In the genomic region with DNA sequence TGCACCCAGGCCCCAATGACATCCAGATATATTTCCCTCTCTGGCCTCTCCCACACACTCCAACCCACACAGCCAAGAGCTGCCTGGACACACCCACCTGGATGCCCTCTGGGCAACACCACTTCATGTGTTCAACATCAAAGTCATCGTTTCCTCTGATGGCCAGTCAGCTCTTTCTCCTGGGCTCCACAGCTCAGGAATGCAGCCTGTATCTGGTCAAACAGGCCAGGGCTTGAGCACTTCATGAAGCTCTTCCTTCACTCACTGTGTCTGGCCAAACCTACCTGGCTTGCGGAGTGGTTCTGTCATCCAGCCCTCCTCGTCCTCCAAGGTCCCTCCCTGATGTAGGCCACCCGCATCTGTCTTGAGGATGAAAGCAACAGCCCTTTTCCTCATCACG, we compare ENCODE assay signal across 23 cellular contexts. TPM values are rescaled to one million over a fixed set of nuclear protein-coding genes. Genes with fewer than 3 reads are reported as not detected.
A peak's percentile ranks its signal among the peaks of the same experiment; 100 is the strongest.
DNase-seq lines count a peak whose midpoint lies in the region; ATAC-seq, FAIRE-seq and TF ChIP-seq lines count a peak whose summit lies in the region.
"Had no signal": no experiment of that assay in that cellular context is flagged by ENCODE, and none has a peak within 500 bp of the region (broad histone marks: within the 10 kb centered on the region; RNA-seq: fewer than 3 reads in every experiment).

No MANE protein-coding gene starts in this region.

- peaks cover 11 to 67% (median 46%) of the 10 kb centered on the region in 10 experiments for H3K4me1 ChIP-seq in BLaER1 treated with 17β-estradiol and CSF1 and Interleukin-3, amounts not matched to agents 10 nM and 100 nM
- H3K4me1 ChIP-seq in HEK293 (ENCODE audit: control insufficient read depth, insufficient read depth, low read length) (no peaks in the 10 kb centered on the region), endodermal cell (ENCODE audit: control insufficient read depth, insufficient read depth, low read length) (no peaks in the 10 kb centered on the region), keratinocyte (ENCODE audit: control insufficient read depth, extremely low read depth, insufficient read depth, low read length) (peaks cover 23% of the 10 kb centered on the region)
- H3K4me1 ChIP-seq: A549 had no signal

- 84 to 87% methylated on average over 5 of the region's 5 CpGs for WGBS in endodermal cell (ENCODE audit: insufficient coverage in 1 of 2, insufficient read length in 1 of 2), 2 experiments

- H3K27ac ChIP-seq in BLaER1 treated with 17β-estradiol and CSF1 and Interleukin-3, amounts not matched to agents 10 nM and 100 nM: peak overlapping the region in 2 of 11 experiments; percentile 28 to 32; a peak in 2 of 22 replicates
- H3K27ac ChIP-seq in HEK293 (ENCODE audit: extremely low read depth, low read depth, low read length) (no peak overlapping the region), endodermal cell (ENCODE audit: low read depth, low read length) (no peak overlapping the region), keratinocyte (ENCODE audit: control insufficient read depth, insufficient read depth, low read length) (no peak overlapping the region)
- H3K27ac ChIP-seq: A549, SK-N-MC had no signal

- peaks cover 14% of the 10 kb centered on the region for H3K27me3 Mint-ChIP-seq in endodermal cell (ENCODE audit: insufficient read depth)

- no peak overlapping the region for H3K9ac ChIP-seq in BLaER1 treated with 17β-estradiol and CSF1 and Interleukin-3, amounts not matched to agents 10 nM and 100 nM
- H3K9ac ChIP-seq in endodermal cell (ENCODE audit: extremely low read depth, low read length, poor library complexity, severe bottlenecking) (no peak overlapping the region), keratinocyte (ENCODE audit: control insufficient read depth, extremely low read depth, insufficient read depth, low read length) (no peak overlapping the region)

- H3K9me3 Mint-ChIP-seq in endodermal cell: no peaks in the 10 kb centered on the region
- H3K9me3 Mint-ChIP-seq: CD4-positive, alpha-beta T cell; GM23338 had no signal

- H3K4me2 ChIP-seq in BLaER1 treated with 17β-estradiol and CSF1 and Interleukin-3, amounts not matched to agents 10 nM and 100 nM: peak overlapping the region in 6 of 11 experiments; percentile 16 to 90 (median 58); a peak in 8 of 22 replicates
- peak overlapping the region; percentile 31 for H3K4me2 ChIP-seq in keratinocyte (ENCODE audit: control insufficient read depth, extremely low read depth, insufficient read depth, low read depth, low read length)
- H3K4me2 ChIP-seq: A549, GM23338 had no signal

- POLR2A ChIA-PET in HEK293 (lab: Yijun Ruan, JAX): no interaction called here

- DNase-seq in endodermal cell (peak; percentile 31), keratinocyte (ENCODE audit: low read depth, low spot score) (peak; percentile 88)
- DNase-seq: CD4-positive, alpha-beta T cell; COR-L47; DMS79 treated with DMSO at 0.1 percent for 48 hours; HCEC 1CT; Kasumi-1; NCI-H1694; NCI-H2081 treated with DMSO at 0.1 percent for 48 hours; NCI-H2171 treated with DMSO at 0.1 percent for 48 hours; NCI-H526; OCI-M1; Right ventricle myocardium superior had no signal

- no peaks in the 10 kb centered on the region for H4K20me1 ChIP-seq in BLaER1 treated with 17β-estradiol and CSF1 and Interleukin-3, amounts not matched to agents 10 nM and 100 nM
- H4K20me1 ChIP-seq in keratinocyte (ENCODE audit: control insufficient read depth, extremely low read depth, insufficient read depth, low read length): no peaks in the 10 kb centered on the region

- no peak overlapping the region for H3K4me3 Mint-ChIP-seq in endodermal cell
- H3K4me3 Mint-ChIP-seq: CD4-positive, alpha-beta T cell; GM23338 had no signal

- no peak overlapping the region for H3K27ac Mint-ChIP-seq in endodermal cell
- H3K27ac Mint-ChIP-seq: CD4-positive, alpha-beta T cell; GM23338 had no signal

- H3K9me1 ChIP-seq in keratinocyte (ENCODE audit: control insufficient read depth, extremely low read depth, insufficient read depth, low read length): no peaks in the 10 kb centered on the region

- H3K9me3 ChIP-seq in BLaER1 treated with 17β-estradiol and CSF1 and Interleukin-3, amounts not matched to agents 10 nM and 100 nM (replicated peaks in 1 of 11): no peaks in the 10 kb centered on the region
- H3K9me3 ChIP-seq in HEK293 (ENCODE audit: control insufficient read depth, insufficient read depth, low read depth, low read length) (no peaks in the 10 kb centered on the region), endodermal cell (ENCODE audit: control insufficient read depth, low read length) (no peaks in the 10 kb centered on the region), keratinocyte (ENCODE audit: control insufficient read depth, low read depth, low read length) (no peaks in the 10 kb centered on the region)
- H3K9me3 ChIP-seq: A549 had no signal

- no peaks in the 10 kb centered on the region for H3K36me3 Mint-ChIP-seq in endodermal cell (ENCODE audit: low read depth)

- FAIRE-seq in keratinocyte (lab: Jason Lieb, UNC): peak; percentile 94
- FAIRE-seq: A549, GM12878 had no signal

- ATAC-seq in HG03025 (IDR thresholded peaks at IDR 0.05; ENCODE audit: low FRiP score, unreplicated experiment) (no peak), HG03280 (IDR thresholded peaks at IDR 0.05; ENCODE audit: unreplicated experiment) (no peak), GM19023 (IDR thresholded peaks at IDR 0.05; ENCODE audit: unreplicated experiment) (no peak)
- ATAC-seq: A549, GM12878, GM23338 had no signal

- dilution Hi-C loops in keratinocyte (cut with MboI; ENCODE audit: extremely low pct_ligation_motif_present, low sequenced_read_pairs): no loop called here

- no peaks in the 10 kb centered on the region for H3K36me3 ChIP-seq in BLaER1 treated with 17β-estradiol and CSF1 and Interleukin-3, amounts not matched to agents 10 nM and 100 nM
- H3K36me3 ChIP-seq in HEK293 (ENCODE audit: control insufficient read depth in 2 of 2, insufficient read depth in 1 of 2, low read length in 2 of 2) (no peaks in the 10 kb centered on the region), endodermal cell (ENCODE audit: control insufficient read depth, insufficient read depth, low read length) (no peaks in the 10 kb centered on the region), keratinocyte (ENCODE audit: control insufficient read depth in 2 of 2, extremely low read depth in 1 of 2, insufficient read depth in 2 of 2, low read length in 2 of 2) (no peaks in the 10 kb centered on the region)

- H3K27me3 ChIP-seq in BLaER1 treated with 17β-estradiol and CSF1 and Interleukin-3, amounts not matched to agents 10 nM and 100 nM: no peaks in the 10 kb centered on the region
- no peaks in the 10 kb centered on the region for H3K27me3 ChIP-seq in endodermal cell (ENCODE audit: control insufficient read depth, insufficient read depth, low read length, poor library complexity, severe bottlenecking)
- H3K27me3 ChIP-seq in keratinocyte (ENCODE audit: control insufficient read depth, extremely low read depth, insufficient read depth, low read length): no peaks in the 10 kb centered on the region

- no peak for TF ChIP-seq CTCF in HEK293 (tag by site-specific recombination; IDR thresholded peaks at IDR 0.05)
- no peak for TF ChIP-seq CTCF in endodermal cell (conservative IDR thresholded peaks at IDR 0.05)
- TF ChIP-seq CTCF in keratinocyte (optimal IDR thresholded peaks at IDR 0.05 in 1 of 3, IDR thresholded peaks at IDR 0.05 in 1 of 3, conservative IDR thresholded peaks at IDR 0.05 in 1 of 3; ENCODE audit: extremely low read depth in 1 of 3, insufficient read depth in 2 of 3, low read length in 3 of 3): no peak

- CTCF ChIA-PET in HEK293 (lab: Yijun Ruan, JAX): interaction anchor here (0.7 to 4.5 kb wide), 3 partner anchors 8 to 280 kb away, joined by 3 to 30 read pairs (median 3); no protein-coding TSS in a partner anchor

- no peaks in the 10 kb centered on the region for H3K79me2 ChIP-seq in keratinocyte (ENCODE audit: control insufficient read depth, insufficient read depth, low read length)

- no peak overlapping the region for H3K4me3 ChIP-seq in BLaER1 treated with 17β-estradiol and CSF1 and Interleukin-3, amounts not matched to agents 10 nM and 100 nM
- H3K4me3 ChIP-seq in HEK293 (ENCODE audit: low read depth, low read length): no peak overlapping the region
- H3K4me3 ChIP-seq in endodermal cell (ENCODE audit: low read length): no peak overlapping the region
- no peak overlapping the region for H3K4me3 ChIP-seq in keratinocyte (ENCODE audit: control insufficient read depth in 2 of 3, extremely low read depth in 1 of 3, insufficient read depth in 2 of 3, low read depth in 1 of 3, low read length in 3 of 3)
- H3K4me3 ChIP-seq: A549, GM12878, GM23338, SK-N-MC had no signal

- H3K4me1 Mint-ChIP-seq in endodermal cell: no peaks in the 10 kb centered on the region
- H3K4me1 Mint-ChIP-seq: GM23338 had no signal

- no peak overlapping the region for H2AFZ ChIP-seq in keratinocyte (ENCODE audit: control insufficient read depth, low read length)
- H2AFZ ChIP-seq: GM23338 had no signal

TF ChIP-seq in HEK293, 187 proteins besides CTCF, POLR2A, EP300 and RAD21:
- TF ChIP-seq PRDM1 (tag by site-specific recombination; IDR thresholded peaks at IDR 0.05) (no peak), ZNF76 (tag by site-specific recombination; IDR thresholded peaks at IDR 0.05; ENCODE audit: borderline replicate concordance, low read depth) (no peak), EGR2 (tag by site-specific recombination; IDR thresholded peaks at IDR 0.05; ENCODE audit: low read depth) (peak; percentile 49), ZFHX2 (tag by site-specific recombination; conservative IDR thresholded peaks at IDR 0.05) (peak; percentile 26), ZNF549 (tag by site-specific recombination; IDR thresholded peaks at IDR 0.05) (no peak)
- TF ChIP-seq, protein P1, sequence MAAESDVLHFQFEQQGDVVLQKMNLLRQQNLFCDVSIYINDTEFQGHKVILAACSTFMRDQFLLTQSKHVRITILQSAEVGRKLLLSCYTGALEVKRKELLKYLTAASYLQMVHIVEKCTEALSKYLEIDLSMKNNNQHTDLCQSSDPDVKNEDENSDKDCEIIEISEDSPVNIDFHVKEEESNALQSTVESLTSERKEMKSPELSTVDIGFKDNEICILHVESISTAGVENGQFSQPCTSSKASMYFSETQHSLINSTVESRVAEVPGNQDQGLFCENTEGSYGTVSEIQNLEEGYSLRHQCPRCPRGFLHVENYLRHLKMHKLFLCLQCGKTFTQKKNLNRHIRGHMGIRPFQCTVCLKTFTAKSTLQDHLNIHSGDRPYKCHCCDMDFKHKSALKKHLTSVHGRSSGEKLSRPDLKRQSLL (tag by site-specific recombination; IDR thresholded peaks at IDR 0.05): no peak

RNA-seq across cellular contexts. Expression of gene SLC6A11, which starts 35.8 kb away (rescaled TPM):
- under 1 TPM; 0.27 to 0.73 TPM for total RNA-seq in endodermal cell
- polyA plus RNA-seq in endodermal cell (2013, experiment 1 of 2): 0.82 TPM
- polyA plus RNA-seq in endodermal cell (2013, experiment 2 of 2): 0.70 TPM
- polyA plus RNA-seq in keratinocyte: 9.4 to 24.8 TPM (median 9.8 TPM) in 3 replicates
- polyA plus RNA-seq in keratinocyte (2011; ENCODE audit: low read depth): 1.8 TPM
- polyA plus RNA-seq in keratinocyte (2011; cell fraction: cytosol; rRNA removed): 6.5 and 7.4 TPM in 2 replicates
- 31.8 and 35.2 TPM in 2 replicates for polyA plus RNA-seq in keratinocyte (2011; cell fraction: nucleus; rRNA removed)
- polyA plus RNA-seq in keratinocyte (2012; ENCODE audit: low replicate concordance): 6.9 and 7.3 TPM in 2 replicates
- 9.0 to 21.9 TPM (median 9.9 TPM) in 3 replicates for polyA minus RNA-seq in keratinocyte
- 6.5 TPM for polyA minus RNA-seq in keratinocyte (2011; cell fraction: cytosol; rRNA and poly(A)+ RNA removed)
- polyA minus RNA-seq in keratinocyte (2011; cell fraction: nucleus; rRNA and poly(A)+ RNA removed): 15.0 and 21.8 TPM in 2 replicates
- total RNA-seq: CD4-positive, alpha-beta T cell; GM12878; Right ventricle myocardium superior had no signal
- polyA plus RNA-seq: BJ, GM12878 had no signal
